ENCODE assay signal across 14 cellular contexts in the genomic region with DNA sequence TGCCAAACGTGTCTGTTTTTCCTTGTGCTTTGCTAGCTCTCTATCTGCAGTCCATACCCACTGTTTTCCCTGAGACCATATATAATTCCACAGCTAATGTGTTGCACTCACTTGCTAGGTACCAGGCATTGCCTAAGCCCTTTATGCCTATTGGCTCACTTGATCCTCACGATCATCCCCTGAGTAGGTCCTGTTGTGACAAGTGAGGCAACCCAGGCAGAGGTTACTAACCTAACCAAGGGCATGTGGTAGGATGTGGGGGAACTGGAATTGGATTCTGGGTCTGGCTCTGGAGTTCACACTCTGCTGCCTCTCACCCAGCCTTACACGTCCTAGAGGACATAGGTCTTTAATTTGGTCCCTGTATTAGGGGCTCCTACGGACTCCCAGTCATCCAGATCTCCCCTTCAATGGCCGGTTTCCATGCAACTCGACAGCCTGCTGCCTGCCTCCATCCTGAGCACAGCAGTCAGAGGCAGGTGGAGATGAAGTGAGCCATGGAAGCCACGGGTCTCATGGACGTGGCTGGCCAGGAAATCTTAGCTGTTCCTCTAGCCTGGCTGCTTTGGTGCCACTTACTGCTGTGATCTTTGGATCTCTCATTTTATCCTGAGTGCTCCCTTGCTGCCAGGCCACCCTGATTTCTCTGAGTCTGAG. TPM values are rescaled to one million over a fixed set of nuclear protein-coding genes. Genes with fewer than 3 reads are reported as not detected.
A peak's percentile ranks its signal among the peaks of the same experiment; 100 is the strongest.
DNase-seq lines count a peak whose midpoint lies in the region; ATAC-seq, FAIRE-seq and TF ChIP-seq lines count a peak whose summit lies in the region.
"Had no signal": no experiment of that assay in that cellular context is flagged by ENCODE, and none has a peak within 500 bp of the region (broad histone marks: within the 10 kb centered on the region; RNA-seq: fewer than 3 reads in every experiment).

No MANE protein-coding gene starts in this region.

- H3K27me3 ChIP-seq in HUES64 (ENCODE audit: insufficient read depth, low read length) (no peaks in the 10 kb centered on the region), body of pancreas (no peaks in the 10 kb centered on the region), keratinocyte (ENCODE audit: control insufficient read depth, extremely low read depth, insufficient read depth, low read length) (no peaks in the 10 kb centered on the region)

- H3K79me2 ChIP-seq in keratinocyte (ENCODE audit: control insufficient read depth, insufficient read depth, low read length), result no peaks in the 10 kb centered on the region

- WGBS in HUES64, result 93% methylated on average over 8 of the region's 8 CpGs
- whole genome bisulfite sequencing in body of pancreas, 2 donors, result 86 to 92% methylated on average over 8 of the region's 8 CpGs

- intact Hi-C loops in body of pancreas (cut with DNase I) (no loop called here), CD14-positive monocyte (cut with micrococcal nuclease) (loop anchor here in 1 of 2 donors (10.0 kb wide), 1 partner anchor 102 kb away; no protein-coding TSS in a partner anchor)

- H3K4me3 Mint-ChIP-seq in progenitor cell of endocrine pancreas (ENCODE audit: low read depth), result no peak overlapping the region
- no peak overlapping the region for H3K4me3 Mint-ChIP-seq in CD14-positive monocyte
- H3K4me3 Mint-ChIP-seq: activated naive CD8-positive, alpha-beta T cell had no signal

- H3K9ac ChIP-seq in HUES64 (ENCODE audit: low read depth, low read length) (no peak overlapping the region), keratinocyte (ENCODE audit: control insufficient read depth, extremely low read depth, insufficient read depth, low read length) (no peak overlapping the region)

- H3K27ac Mint-ChIP-seq in progenitor cell of endocrine pancreas, result peak overlapping the region; percentile 98
- peak overlapping the region in 1 of 7 donors; percentile 24 for H3K27ac Mint-ChIP-seq in CD14-positive monocyte
- H3K27ac Mint-ChIP-seq: activated naive CD8-positive, alpha-beta T cell had no signal

- H3K4me1 Mint-ChIP-seq in progenitor cell of endocrine pancreas (ENCODE audit: low read depth) (peaks cover 37% of the 10 kb centered on the region), CD14-positive monocyte (peaks cover 11% of the 10 kb centered on the region)

- H3K36me3 Mint-ChIP-seq in progenitor cell of endocrine pancreas (ENCODE audit: insufficient read depth) (peaks cover 8% of the 10 kb centered on the region), CD14-positive monocyte (no peaks in the 10 kb centered on the region)
- H3K36me3 Mint-ChIP-seq: activated naive CD8-positive, alpha-beta T cell had no signal

- dilution Hi-C loops in keratinocyte (cut with MboI; ENCODE audit: extremely low pct_ligation_motif_present, low sequenced_read_pairs), result no loop called here

- no peak for TF ChIP-seq POLR2A in body of pancreas (IDR thresholded peaks at IDR 0.05)

- H3K4me2 ChIP-seq in keratinocyte (ENCODE audit: control insufficient read depth, extremely low read depth, insufficient read depth, low read depth, low read length), result peak overlapping the region; percentile 66

- H3K9me3 ChIP-seq in HUES64 (ENCODE audit: insufficient read depth, low read depth, low read length), result no peaks in the 10 kb centered on the region
- H3K9me3 ChIP-seq in body of pancreas, result no peaks in the 10 kb centered on the region
- H3K9me3 ChIP-seq in keratinocyte (ENCODE audit: control insufficient read depth, low read depth, low read length), result no peaks in the 10 kb centered on the region

- FAIRE-seq in keratinocyte (lab: Jason Lieb, UNC), result peak; percentile 26

- DNase-seq in body of pancreas (no peak), keratinocyte (ENCODE audit: low read depth, low spot score) (no peak), progenitor cell of endocrine pancreas (ENCODE audit: low spot score, unreplicated experiment) (no peak), NCI-H1417 (lab: John Stamatoyannopoulos, UW) (no peak), CD14-positive monocyte (ENCODE audit: low spot score) (no peak), activated T-cell treated with anti-CD3 and anti-CD28 coated beads for 4 hours (no peak), NCI-H1694 (lab: John Stamatoyannopoulos, UW) (no peak)
- DNase-seq: activated CD4-positive, alpha-beta T cell treated with anti-CD3 and anti-CD28 coated beads for 1 hour; AML-193; NCI-H187; RPMI8226 had no signal

- no peaks in the 10 kb centered on the region for H3K9me3 Mint-ChIP-seq in progenitor cell of endocrine pancreas (ENCODE audit: low read depth)
- no peaks in the 10 kb centered on the region for H3K9me3 Mint-ChIP-seq in CD14-positive monocyte

- no peak overlapping the region for H2AFZ ChIP-seq in keratinocyte (ENCODE audit: control insufficient read depth, low read length)

- no peaks in the 10 kb centered on the region for H3K9me1 ChIP-seq in keratinocyte (ENCODE audit: control insufficient read depth, extremely low read depth, insufficient read depth, low read length)

- H3K4me1 ChIP-seq in HUES64 (ENCODE audit: insufficient read depth, low read length) (peaks cover 32% of the 10 kb centered on the region; the same call in 1 of the 2 replicates), body of pancreas (peaks cover 67% of the 10 kb centered on the region), keratinocyte (ENCODE audit: control insufficient read depth, extremely low read depth, insufficient read depth, low read length) (peaks cover 35% of the 10 kb centered on the region)

- H3K27me3 Mint-ChIP-seq in progenitor cell of endocrine pancreas (no peaks in the 10 kb centered on the region), CD14-positive monocyte (ENCODE audit: low read depth in 3 of 3) (peaks cover 2 to 5% (median 3%) of the 10 kb centered on the region in 3 donors)
- H3K27me3 Mint-ChIP-seq: activated naive CD8-positive, alpha-beta T cell had no signal

- H3K36me3 ChIP-seq in HUES64 (ENCODE audit: insufficient read depth, low read length) (peaks cover 21% of the 10 kb centered on the region), body of pancreas (replicated peaks in 1 of 2; ENCODE audit: insufficient read depth in 1 of 2, low read depth in 2 of 2) (no peaks in the 10 kb centered on the region), keratinocyte (ENCODE audit: control insufficient read depth in 2 of 2, extremely low read depth in 1 of 2, insufficient read depth in 2 of 2, low read length in 2 of 2) (no peaks in the 10 kb centered on the region)

- H3K4me3 ChIP-seq in HUES64 (ENCODE audit: low read length) (no peak overlapping the region), body of pancreas (no peak overlapping the region), keratinocyte (ENCODE audit: control insufficient read depth in 2 of 3, extremely low read depth in 1 of 3, insufficient read depth in 2 of 3, low read depth in 1 of 3, low read length in 3 of 3) (no peak overlapping the region)

- no peak for ATAC-seq in body of pancreas

- no peak for TF ChIP-seq CTCF in body of pancreas (IDR thresholded peaks at IDR 0.05)
- TF ChIP-seq CTCF in keratinocyte (optimal IDR thresholded peaks at IDR 0.05 in 1 of 3, IDR thresholded peaks at IDR 0.05 in 1 of 3, conservative IDR thresholded peaks at IDR 0.05 in 1 of 3; ENCODE audit: extremely low read depth in 1 of 3, insufficient read depth in 2 of 3, low read length in 3 of 3), result no peak
- TF ChIP-seq CTCF in progenitor cell of endocrine pancreas (IDR thresholded peaks at IDR 0.05; ENCODE audit: unreplicated experiment), result no peak
- no peak for TF ChIP-seq CTCF in CD14-positive monocyte (IDR thresholded peaks at IDR 0.05)

- H4K20me1 ChIP-seq in keratinocyte (ENCODE audit: control insufficient read depth, extremely low read depth, insufficient read depth, low read length), result no peaks in the 10 kb centered on the region

- H3K27ac ChIP-seq in HUES64 (ENCODE audit: low read depth, low read length), result peak overlapping the region; percentile 62; the same call in 1 of the 2 replicates
- peak overlapping the region; percentile 64 to 82 (median 80) for H3K27ac ChIP-seq in body of pancreas
- H3K27ac ChIP-seq in keratinocyte (ENCODE audit: control insufficient read depth, insufficient read depth, low read length), result no peak overlapping the region

RNA-seq across cellular contexts. Expression of a gene that starts 38.9 kb away (rescaled TPM):
- polyA plus RNA-seq in HUES64 (2013, experiment 1 of 2), result 0.85 TPM
- polyA plus RNA-seq in HUES64 (2013, experiment 2 of 2), result 0.89 TPM
- total RNA-seq in body of pancreas (10 to 100 TPM; 10.9 to 16.3 TPM), progenitor cell of endocrine pancreas (11.5 and 11.9 TPM in 2 replicates)
- polyA plus RNA-seq in keratinocyte (1.1 to 1.8 TPM (median 1.3 TPM) in 3 replicates), CD14-positive monocyte (under 1 TPM; 0.12 to 0.13 TPM)
- polyA plus RNA-seq in keratinocyte (2011; ENCODE audit: low read depth), result 3.9 TPM
- polyA plus RNA-seq in keratinocyte (2011; cell fraction: cytosol; rRNA removed), result 0.86 and 1.5 TPM in 2 replicates
- polyA plus RNA-seq in keratinocyte (2011; cell fraction: nucleus; rRNA removed), result 0.96 and 1.4 TPM in 2 replicates
- polyA plus RNA-seq in keratinocyte (2012; ENCODE audit: low replicate concordance), result 0.92 and 4.7 TPM in 2 replicates
- polyA minus RNA-seq in keratinocyte, result 0.16 to 0.33 TPM (median 0.30 TPM) in 3 replicates
- polyA minus RNA-seq in keratinocyte (2011; cell fraction: cytosol; rRNA and poly(A)+ RNA removed), result not detected
- polyA minus RNA-seq in keratinocyte (2011; cell fraction: nucleus; rRNA and poly(A)+ RNA removed), result 0.63 TPM in 1 of 2 replicates, not detected in the other
- polyA plus RNA-seq: neural cell had no signal
